Comparison of ENCODE assay signal across 1 cellular context in the genomic region with DNA sequence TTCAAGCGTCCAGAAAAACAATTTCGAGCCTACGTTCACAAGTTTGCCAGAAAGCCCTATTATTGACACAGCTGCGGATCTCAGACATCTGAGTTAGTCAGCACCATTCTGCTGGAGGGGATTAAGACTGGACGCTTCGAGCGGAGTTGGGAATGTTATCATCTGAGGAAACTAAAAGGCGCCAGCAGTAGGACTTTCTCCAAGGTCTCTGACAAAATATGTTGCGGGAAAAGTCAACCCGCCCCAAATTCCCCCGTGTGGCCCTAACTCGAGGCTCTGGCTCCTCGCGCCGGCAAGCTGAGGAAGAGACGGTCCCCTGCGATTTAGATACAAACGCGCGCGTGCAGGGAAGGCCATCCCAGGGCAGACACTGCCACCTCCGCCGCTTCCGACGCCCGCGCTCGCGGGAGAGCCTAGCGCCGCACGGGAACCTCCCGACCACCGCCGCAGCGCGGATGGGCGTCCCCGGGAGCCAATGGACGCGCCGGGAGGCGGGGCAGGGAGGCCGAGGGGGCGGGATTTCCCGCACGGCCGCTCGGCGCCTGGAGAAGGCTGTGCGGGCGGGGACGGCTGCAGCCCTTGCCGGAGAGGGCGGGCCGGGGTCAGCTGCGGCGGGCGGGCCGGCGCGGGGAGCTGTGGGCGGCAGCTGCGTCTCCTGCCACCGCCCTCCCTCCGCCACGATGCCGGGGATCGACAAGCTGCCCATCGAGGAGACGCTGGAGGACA.
A peak's percentile ranks its signal among the peaks of the same experiment; 100 is the strongest.
TF ChIP-seq lines count a peak whose summit lies in the region.

A gene with protein sequence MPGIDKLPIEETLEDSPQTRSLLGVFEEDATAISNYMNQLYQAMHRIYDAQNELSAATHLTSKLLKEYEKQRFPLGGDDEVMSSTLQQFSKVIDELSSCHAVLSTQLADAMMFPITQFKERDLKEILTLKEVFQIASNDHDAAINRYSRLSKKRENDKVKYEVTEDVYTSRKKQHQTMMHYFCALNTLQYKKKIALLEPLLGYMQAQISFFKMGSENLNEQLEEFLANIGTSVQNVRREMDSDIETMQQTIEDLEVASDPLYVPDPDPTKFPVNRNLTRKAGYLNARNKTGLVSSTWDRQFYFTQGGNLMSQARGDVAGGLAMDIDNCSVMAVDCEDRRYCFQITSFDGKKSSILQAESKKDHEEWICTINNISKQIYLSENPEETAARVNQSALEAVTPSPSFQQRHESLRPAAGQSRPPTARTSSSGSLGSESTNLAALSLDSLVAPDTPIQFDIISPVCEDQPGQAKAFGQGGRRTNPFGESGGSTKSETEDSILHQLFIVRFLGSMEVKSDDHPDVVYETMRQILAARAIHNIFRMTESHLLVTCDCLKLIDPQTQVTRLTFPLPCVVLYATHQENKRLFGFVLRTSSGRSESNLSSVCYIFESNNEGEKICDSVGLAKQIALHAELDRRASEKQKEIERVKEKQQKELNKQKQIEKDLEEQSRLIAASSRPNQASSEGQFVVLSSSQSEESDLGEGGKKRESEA (plus strand): TSS at position 526 of the 726 bp plus-strand sequence. CDS start 155 bp downstream, at position 681.

TF ChIP-seq in WTC11, 78 proteins besides CTCF, POLR2A, EP300 and RAD21 (continued from another document and continues in another):
- TF ChIP-seq NR3C1 (CRISPR knock-in tag; conservative IDR thresholded peaks at IDR 0.05; ENCODE audit: low read depth) (no peak; the same call in 1 of the 2 replicates), EMX1 (CRISPR knock-in tag; IDR thresholded peaks at IDR 0.05) (no peak), RORB (CRISPR knock-in tag; IDR thresholded peaks at IDR 0.05) (no peak), ZBTB21 (CRISPR knock-in tag; IDR thresholded peaks at IDR 0.05; ENCODE audit: borderline replicate concordance) (peak; percentile 79), RELA (CRISPR knock-in tag; IDR thresholded peaks at IDR 0.05; ENCODE audit: borderline replicate concordance) (peak; percentile 61; the same call in 1 of the 2 replicates), MXD4 (CRISPR knock-in tag; IDR thresholded peaks at IDR 0.05; ENCODE audit: borderline replicate concordance) (no peak), GTF2I (CRISPR knock-in tag; conservative IDR thresholded peaks at IDR 0.05) (no peak), SMAD3 (CRISPR knock-in tag; IDR thresholded peaks at IDR 0.05; ENCODE audit: borderline replicate concordance) (no peak; the same call in 1 of the 2 replicates), NFYB (CRISPR knock-in tag; conservative IDR thresholded peaks at IDR 0.05; ENCODE audit: low read depth) (peak; percentile 92), TEAD4 (CRISPR knock-in tag; IDR thresholded peaks at IDR 0.05) (no peak)
- TF ChIP-seq, protein P1, sequence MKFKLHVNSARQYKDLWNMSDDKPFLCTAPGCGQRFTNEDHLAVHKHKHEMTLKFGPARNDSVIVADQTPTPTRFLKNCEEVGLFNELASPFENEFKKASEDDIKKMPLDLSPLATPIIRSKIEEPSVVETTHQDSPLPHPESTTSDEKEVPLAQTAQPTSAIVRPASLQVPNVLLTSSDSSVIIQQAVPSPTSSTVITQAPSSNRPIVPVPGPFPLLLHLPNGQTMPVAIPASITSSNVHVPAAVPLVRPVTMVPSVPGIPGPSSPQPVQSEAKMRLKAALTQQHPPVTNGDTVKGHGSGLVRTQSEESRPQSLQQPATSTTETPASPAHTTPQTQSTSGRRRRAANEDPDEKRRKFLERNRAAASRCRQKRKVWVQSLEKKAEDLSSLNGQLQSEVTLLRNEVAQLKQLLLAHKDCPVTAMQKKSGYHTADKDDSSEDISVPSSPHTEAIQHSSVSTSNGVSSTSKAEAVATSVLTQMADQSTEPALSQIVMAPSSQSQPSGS (CRISPR knock-in tag; IDR thresholded peaks at IDR 0.05; ENCODE audit: borderline replicate concordance, low read depth) = no peak
- TF ChIP-seq, protein P2, sequence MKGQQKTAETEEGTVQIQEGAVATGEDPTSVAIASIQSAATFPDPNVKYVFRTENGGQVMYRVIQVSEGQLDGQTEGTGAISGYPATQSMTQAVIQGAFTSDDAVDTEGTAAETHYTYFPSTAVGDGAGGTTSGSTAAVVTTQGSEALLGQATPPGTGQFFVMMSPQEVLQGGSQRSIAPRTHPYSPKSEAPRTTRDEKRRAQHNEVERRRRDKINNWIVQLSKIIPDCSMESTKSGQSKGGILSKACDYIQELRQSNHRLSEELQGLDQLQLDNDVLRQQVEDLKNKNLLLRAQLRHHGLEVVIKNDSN (CRISPR knock-in tag; IDR thresholded peaks at IDR 0.05) = peak; percentile 42; the same call in 1 of the 2 replicates
- TF ChIP-seq, protein P3, sequence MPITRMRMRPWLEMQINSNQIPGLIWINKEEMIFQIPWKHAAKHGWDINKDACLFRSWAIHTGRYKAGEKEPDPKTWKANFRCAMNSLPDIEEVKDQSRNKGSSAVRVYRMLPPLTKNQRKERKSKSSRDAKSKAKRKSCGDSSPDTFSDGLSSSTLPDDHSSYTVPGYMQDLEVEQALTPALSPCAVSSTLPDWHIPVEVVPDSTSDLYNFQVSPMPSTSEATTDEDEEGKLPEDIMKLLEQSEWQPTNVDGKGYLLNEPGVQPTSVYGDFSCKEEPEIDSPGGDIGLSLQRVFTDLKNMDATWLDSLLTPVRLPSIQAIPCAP (CRISPR knock-in tag; IDR thresholded peaks at IDR 0.05) = peak; percentile 24; the same call in 1 of the 2 replicates
- TF ChIP-seq, protein P4, sequence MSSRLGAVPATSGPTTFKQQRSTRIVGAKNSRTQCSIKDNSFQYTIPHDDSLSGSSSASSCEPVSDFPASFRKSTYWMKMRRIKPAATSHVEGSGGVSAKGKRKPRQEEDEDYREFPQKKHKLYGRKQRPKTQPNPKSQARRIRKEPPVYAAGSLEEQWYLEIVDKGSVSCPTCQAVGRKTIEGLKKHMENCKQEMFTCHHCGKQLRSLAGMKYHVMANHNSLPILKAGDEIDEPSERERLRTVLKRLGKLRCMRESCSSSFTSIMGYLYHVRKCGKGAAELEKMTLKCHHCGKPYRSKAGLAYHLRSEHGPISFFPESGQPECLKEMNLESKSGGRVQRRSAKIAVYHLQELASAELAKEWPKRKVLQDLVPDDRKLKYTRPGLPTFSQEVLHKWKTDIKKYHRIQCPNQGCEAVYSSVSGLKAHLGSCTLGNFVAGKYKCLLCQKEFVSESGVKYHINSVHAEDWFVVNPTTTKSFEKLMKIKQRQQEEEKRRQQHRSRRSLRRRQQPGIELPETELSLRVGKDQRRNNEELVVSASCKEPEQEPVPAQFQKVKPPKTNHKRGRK (CRISPR knock-in tag; IDR thresholded peaks at IDR 0.05; ENCODE audit: borderline replicate concordance) = no peak
- TF ChIP-seq, protein P5, sequence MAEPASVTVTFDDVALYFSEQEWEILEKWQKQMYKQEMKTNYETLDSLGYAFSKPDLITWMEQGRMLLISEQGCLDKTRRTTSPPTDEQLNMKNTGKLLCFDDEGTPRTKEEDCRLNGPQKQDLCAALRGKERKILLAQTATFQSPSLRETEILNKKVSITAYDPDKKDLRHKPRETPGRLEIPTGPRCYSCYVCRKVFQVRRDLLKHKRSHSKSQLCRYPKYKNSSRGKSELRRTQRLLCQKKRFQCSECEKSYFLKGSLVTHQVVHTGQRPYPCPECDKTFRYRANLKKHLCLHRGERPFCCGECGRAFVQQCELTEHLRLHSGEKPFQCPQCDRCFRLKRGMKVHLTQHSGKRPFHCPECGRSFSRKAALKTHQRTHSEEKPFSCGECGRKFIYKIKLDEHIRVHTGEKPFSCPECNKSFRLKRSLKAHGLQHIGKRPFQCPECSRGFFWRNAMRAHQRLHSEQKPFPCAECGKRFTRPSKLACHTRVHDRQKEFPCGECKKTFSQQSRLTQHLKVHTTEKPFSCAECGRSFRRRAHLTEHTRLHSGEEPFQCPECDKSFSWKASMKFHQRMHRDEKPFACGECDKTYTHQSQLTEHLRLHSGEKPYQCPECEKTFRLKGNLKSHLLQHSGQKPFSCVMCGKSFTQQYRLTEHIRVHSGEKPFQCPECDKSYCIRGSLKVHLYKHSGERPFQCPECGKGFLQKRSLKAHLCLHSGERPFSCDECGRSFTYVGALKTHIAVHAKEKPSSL (CRISPR knock-in tag; conservative IDR thresholded peaks at IDR 0.05) = no peak
- TF ChIP-seq, protein P6, sequence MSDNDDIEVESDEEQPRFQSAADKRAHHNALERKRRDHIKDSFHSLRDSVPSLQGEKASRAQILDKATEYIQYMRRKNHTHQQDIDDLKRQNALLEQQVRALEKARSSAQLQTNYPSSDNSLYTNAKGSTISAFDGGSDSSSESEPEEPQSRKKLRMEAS (CRISPR knock-in tag; IDR thresholded peaks at IDR 0.05) = peak; percentile 89
- TF ChIP-seq, protein P7, sequence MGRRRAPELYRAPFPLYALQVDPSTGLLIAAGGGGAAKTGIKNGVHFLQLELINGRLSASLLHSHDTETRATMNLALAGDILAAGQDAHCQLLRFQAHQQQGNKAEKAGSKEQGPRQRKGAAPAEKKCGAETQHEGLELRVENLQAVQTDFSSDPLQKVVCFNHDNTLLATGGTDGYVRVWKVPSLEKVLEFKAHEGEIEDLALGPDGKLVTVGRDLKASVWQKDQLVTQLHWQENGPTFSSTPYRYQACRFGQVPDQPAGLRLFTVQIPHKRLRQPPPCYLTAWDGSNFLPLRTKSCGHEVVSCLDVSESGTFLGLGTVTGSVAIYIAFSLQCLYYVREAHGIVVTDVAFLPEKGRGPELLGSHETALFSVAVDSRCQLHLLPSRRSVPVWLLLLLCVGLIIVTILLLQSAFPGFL (CRISPR knock-in tag; IDR thresholded peaks at IDR 0.05; ENCODE audit: borderline replicate concordance) = 0 out of 2 replicates have a peak, but pooled peaks have one; percentile 22
- TF ChIP-seq, protein P8, sequence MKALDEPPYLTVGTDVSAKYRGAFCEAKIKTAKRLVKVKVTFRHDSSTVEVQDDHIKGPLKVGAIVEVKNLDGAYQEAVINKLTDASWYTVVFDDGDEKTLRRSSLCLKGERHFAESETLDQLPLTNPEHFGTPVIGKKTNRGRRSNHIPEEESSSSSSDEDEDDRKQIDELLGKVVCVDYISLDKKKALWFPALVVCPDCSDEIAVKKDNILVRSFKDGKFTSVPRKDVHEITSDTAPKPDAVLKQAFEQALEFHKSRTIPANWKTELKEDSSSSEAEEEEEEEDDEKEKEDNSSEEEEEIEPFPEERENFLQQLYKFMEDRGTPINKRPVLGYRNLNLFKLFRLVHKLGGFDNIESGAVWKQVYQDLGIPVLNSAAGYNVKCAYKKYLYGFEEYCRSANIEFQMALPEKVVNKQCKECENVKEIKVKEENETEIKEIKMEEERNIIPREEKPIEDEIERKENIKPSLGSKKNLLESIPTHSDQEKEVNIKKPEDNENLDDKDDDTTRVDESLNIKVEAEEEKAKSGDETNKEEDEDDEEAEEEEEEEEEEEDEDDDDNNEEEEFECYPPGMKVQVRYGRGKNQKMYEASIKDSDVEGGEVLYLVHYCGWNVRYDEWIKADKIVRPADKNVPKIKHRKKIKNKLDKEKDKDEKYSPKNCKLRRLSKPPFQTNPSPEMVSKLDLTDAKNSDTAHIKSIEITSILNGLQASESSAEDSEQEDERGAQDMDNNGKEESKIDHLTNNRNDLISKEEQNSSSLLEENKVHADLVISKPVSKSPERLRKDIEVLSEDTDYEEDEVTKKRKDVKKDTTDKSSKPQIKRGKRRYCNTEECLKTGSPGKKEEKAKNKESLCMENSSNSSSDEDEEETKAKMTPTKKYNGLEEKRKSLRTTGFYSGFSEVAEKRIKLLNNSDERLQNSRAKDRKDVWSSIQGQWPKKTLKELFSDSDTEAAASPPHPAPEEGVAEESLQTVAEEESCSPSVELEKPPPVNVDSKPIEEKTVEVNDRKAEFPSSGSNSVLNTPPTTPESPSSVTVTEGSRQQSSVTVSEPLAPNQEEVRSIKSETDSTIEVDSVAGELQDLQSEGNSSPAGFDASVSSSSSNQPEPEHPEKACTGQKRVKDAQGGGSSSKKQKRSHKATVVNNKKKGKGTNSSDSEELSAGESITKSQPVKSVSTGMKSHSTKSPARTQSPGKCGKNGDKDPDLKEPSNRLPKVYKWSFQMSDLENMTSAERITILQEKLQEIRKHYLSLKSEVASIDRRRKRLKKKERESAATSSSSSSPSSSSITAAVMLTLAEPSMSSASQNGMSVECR (CRISPR knock-in tag; IDR thresholded peaks at IDR 0.05; ENCODE audit: borderline replicate concordance) = 0 out of 2 replicates have a peak, but pooled peaks have one; percentile 35
- TF ChIP-seq, protein P9, sequence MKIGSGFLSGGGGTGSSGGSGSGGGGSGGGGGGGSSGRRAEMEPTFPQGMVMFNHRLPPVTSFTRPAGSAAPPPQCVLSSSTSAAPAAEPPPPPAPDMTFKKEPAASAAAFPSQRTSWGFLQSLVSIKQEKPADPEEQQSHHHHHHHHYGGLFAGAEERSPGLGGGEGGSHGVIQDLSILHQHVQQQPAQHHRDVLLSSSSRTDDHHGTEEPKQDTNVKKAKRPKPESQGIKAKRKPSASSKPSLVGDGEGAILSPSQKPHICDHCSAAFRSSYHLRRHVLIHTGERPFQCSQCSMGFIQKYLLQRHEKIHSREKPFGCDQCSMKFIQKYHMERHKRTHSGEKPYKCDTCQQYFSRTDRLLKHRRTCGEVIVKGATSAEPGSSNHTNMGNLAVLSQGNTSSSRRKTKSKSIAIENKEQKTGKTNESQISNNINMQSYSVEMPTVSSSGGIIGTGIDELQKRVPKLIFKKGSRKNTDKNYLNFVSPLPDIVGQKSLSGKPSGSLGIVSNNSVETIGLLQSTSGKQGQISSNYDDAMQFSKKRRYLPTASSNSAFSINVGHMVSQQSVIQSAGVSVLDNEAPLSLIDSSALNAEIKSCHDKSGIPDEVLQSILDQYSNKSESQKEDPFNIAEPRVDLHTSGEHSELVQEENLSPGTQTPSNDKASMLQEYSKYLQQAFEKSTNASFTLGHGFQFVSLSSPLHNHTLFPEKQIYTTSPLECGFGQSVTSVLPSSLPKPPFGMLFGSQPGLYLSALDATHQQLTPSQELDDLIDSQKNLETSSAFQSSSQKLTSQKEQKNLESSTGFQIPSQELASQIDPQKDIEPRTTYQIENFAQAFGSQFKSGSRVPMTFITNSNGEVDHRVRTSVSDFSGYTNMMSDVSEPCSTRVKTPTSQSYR (CRISPR knock-in tag; IDR thresholded peaks at IDR 0.05) = peak; percentile 67; the same call in 1 of the 2 replicates
- TF ChIP-seq, protein P10, sequence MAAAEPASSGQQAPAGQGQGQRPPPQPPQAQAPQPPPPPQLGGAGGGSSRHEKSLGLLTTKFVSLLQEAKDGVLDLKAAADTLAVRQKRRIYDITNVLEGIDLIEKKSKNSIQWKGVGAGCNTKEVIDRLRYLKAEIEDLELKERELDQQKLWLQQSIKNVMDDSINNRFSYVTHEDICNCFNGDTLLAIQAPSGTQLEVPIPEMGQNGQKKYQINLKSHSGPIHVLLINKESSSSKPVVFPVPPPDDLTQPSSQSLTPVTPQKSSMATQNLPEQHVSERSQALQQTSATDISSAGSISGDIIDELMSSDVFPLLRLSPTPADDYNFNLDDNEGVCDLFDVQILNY (CRISPR knock-in tag; IDR thresholded peaks at IDR 0.05) = peak; percentile 92
- TF ChIP-seq, protein P11, sequence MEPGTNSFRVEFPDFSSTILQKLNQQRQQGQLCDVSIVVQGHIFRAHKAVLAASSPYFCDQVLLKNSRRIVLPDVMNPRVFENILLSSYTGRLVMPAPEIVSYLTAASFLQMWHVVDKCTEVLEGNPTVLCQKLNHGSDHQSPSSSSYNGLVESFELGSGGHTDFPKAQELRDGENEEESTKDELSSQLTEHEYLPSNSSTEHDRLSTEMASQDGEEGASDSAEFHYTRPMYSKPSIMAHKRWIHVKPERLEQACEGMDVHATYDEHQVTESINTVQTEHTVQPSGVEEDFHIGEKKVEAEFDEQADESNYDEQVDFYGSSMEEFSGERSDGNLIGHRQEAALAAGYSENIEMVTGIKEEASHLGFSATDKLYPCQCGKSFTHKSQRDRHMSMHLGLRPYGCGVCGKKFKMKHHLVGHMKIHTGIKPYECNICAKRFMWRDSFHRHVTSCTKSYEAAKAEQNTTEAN (CRISPR knock-in tag; IDR thresholded peaks at IDR 0.05) = peak; percentile 35; the same call in 1 of the 2 replicates
